31 cellular contexts compared by ENCODE assay signal in genomic region chr16:31251435-31251834, GRCh38. TPM values are rescaled to one million over a fixed set of nuclear protein-coding genes. Genes with fewer than 3 reads are reported as not detected.
"Had no signal": no experiment of that assay in that cellular context is flagged by ENCODE, and none has a peak within 500 bp of the region (broad histone marks: within the 10 kb centered on the region; RNA-seq: fewer than 3 reads in every experiment).

No MANE protein-coding gene starts in this region.

- H3K9me3 ChIP-seq: ovary, prostate gland, SJCRH30, suprapubic skin, tibial nerve had no signal

- H3K36me3 Mint-ChIP-seq: stimulated activated memory B cell treated with anti-CD40 and anti-IgM and Interleukin-4, amounts not matched to agents 10 μg/mL and 1 μg/mL and 100 μg/mL, for 72 hours had no signal

- H3K4me3 Mint-ChIP-seq: activated naive CD4-positive, alpha-beta T cell treated with anti-CD3 and anti-CD28 coated beads for 36 hours; central memory CD8-positive, alpha-beta T cell; dendritic cell treated with granulocyte-macrophage colony-stimulating factor and Interleukin-4, amounts not matched to agents 40 ng/mL and 50 ng/mL, for 4 days; endodermal cell; stimulated activated memory B cell treated with anti-CD40 and anti-IgM and Interleukin-4, amounts not matched to agents 10 μg/mL and 1 μg/mL and 100 μg/mL, for 72 hours had no signal

- H3K9me3 Mint-ChIP-seq: activated naive CD4-positive, alpha-beta T cell treated with anti-CD3 and anti-CD28 coated beads for 36 hours; central memory CD8-positive, alpha-beta T cell; dendritic cell treated with granulocyte-macrophage colony-stimulating factor and Interleukin-4, amounts not matched to agents 40 ng/mL and 50 ng/mL, for 4 days; stimulated activated memory B cell treated with anti-CD40 and anti-IgM and Interleukin-4, amounts not matched to agents 10 μg/mL and 1 μg/mL and 100 μg/mL, for 72 hours had no signal

- FAIRE-seq: bronchial epithelial cell, keratinocyte had no signal

- H3K27ac ChIP-seq: ovary, prostate gland, SJCRH30, suprapubic skin, tibial nerve had no signal

- H3K4me1 ChIP-seq: prostate gland, SJCRH30, tibial nerve had no signal

- H3K27ac Mint-ChIP-seq: activated naive CD4-positive, alpha-beta T cell treated with anti-CD3 and anti-CD28 coated beads for 36 hours; endodermal cell had no signal

- H3K4me2 ChIP-seq: smooth muscle cell had no signal

- H3K27me3 ChIP-seq: ovary, SJCRH30, suprapubic skin, tibial nerve had no signal

- H3K36me3 ChIP-seq: ovary, prostate gland, SJCRH30, suprapubic skin, tibial nerve had no signal

- DNase-seq: activated CD4-positive, alpha-beta T cell treated with anti-CD3 and anti-CD28 coated beads, Interleukin-2, amount 50 U/mL, for 1 hour; activated CD4-positive, CD25-positive, alpha-beta regulatory T cell; activated effector memory CD4-positive, alpha-beta T cell treated with anti-CD3 and anti-CD28 coated beads, Interleukin-2, amount 50 U/mL, for 16 hours; activated naive CD4-positive, alpha-beta T cell treated with anti-CD3 and anti-CD28 coated beads for 36 hours; activated T-cell treated with anti-CD3 and anti-CD28 coated beads, Interleukin-2, amount 50 U/mL, for 48 hours; endodermal cell; foreskin fibroblast; head of caudate nucleus; hippocampal formation; left cardiac atrium; left ventricle myocardium superior; ovary; SJCRH30; stimulated activated CD4-positive, alpha-beta T cell treated with anti-CD3 and anti-CD28 coated beads, Interleukin-1b, Interleukin-23, amount 100 ng/mL, for 48 hours; stimulated activated CD4-positive, alpha-beta T cell treated with anti-CD3 and anti-CD28 coated beads, Interleukin-4, amount 100 ng/mL, for 4 hours; stimulated activated CD8-positive, alpha-beta memory T cell treated with anti-CD3 and anti-CD28 coated beads, Interleukin-4, amount 100 ng/mL, for 48 hours had no signal

- H3K4me3 ChIP-seq: ovary, prostate gland, SJCRH30, smooth muscle cell, suprapubic skin, tibial nerve had no signal

- ATAC-seq: esophagus mucosa; left cardiac atrium; left ventricle myocardium superior; SK-N-SH treated with all-trans-retinoic acid at 6 μM for 48 hours; stimulated activated memory B cell treated with anti-CD40 and anti-IgM and Interleukin-4, amounts not matched to agents 10 μg/mL and 1 μg/mL and 100 μg/mL, for 72 hours had no signal

- H3K27me3 Mint-ChIP-seq: central memory CD8-positive, alpha-beta T cell; dendritic cell treated with granulocyte-macrophage colony-stimulating factor and Interleukin-4, amounts not matched to agents 40 ng/mL and 50 ng/mL, for 4 days; stimulated activated memory B cell treated with anti-CD40 and anti-IgM and Interleukin-4, amounts not matched to agents 10 μg/mL and 1 μg/mL and 100 μg/mL, for 72 hours had no signal

RNA-seq across cellular contexts. Expression of gene ITGAM, which starts 8.3 kb away (rescaled TPM):
- total RNA-seq: bronchial epithelial cell, lung microvascular endothelial cell, SJCRH30, smooth muscle cell had no signal
- polyA plus RNA-seq: neural cell, smooth muscle cell had no signal

RNA-seq across cellular contexts. Expression of gene PYDC1, which starts 34.5 kb away (rescaled TPM):
- total RNA-seq: activated naive CD4-positive, alpha-beta T cell treated with anti-CD3 and anti-CD28 coated beads for 36 hours; bronchial epithelial cell; endodermal cell; esophagus mucosa; left cardiac atrium; left ventricle myocardium superior; lung microvascular endothelial cell; mucosa of gallbladder; ovary; prostate gland; SJCRH30; smooth muscle cell; ureter had no signal
- polyA plus RNA-seq: keratinocyte, neural cell, ovary had no signal

RNA-seq across cellular contexts. Expression of gene TRIM72, which starts 37.5 kb away (rescaled TPM):
- total RNA-seq: activated naive CD4-positive, alpha-beta T cell treated with anti-CD3 and anti-CD28 coated beads for 36 hours; bronchial epithelial cell; lung microvascular endothelial cell; ureter had no signal
- polyA plus RNA-seq: keratinocyte had no signal

RNA-seq across cellular contexts. Expression of gene PYCARD, which starts 48.9 kb away (rescaled TPM):
- total RNA-seq: SJCRH30 had no signal
- polyA plus RNA-seq: neural cell had no signal
